ENCODE assay signal across 1 cellular context in the genomic region with DNA sequence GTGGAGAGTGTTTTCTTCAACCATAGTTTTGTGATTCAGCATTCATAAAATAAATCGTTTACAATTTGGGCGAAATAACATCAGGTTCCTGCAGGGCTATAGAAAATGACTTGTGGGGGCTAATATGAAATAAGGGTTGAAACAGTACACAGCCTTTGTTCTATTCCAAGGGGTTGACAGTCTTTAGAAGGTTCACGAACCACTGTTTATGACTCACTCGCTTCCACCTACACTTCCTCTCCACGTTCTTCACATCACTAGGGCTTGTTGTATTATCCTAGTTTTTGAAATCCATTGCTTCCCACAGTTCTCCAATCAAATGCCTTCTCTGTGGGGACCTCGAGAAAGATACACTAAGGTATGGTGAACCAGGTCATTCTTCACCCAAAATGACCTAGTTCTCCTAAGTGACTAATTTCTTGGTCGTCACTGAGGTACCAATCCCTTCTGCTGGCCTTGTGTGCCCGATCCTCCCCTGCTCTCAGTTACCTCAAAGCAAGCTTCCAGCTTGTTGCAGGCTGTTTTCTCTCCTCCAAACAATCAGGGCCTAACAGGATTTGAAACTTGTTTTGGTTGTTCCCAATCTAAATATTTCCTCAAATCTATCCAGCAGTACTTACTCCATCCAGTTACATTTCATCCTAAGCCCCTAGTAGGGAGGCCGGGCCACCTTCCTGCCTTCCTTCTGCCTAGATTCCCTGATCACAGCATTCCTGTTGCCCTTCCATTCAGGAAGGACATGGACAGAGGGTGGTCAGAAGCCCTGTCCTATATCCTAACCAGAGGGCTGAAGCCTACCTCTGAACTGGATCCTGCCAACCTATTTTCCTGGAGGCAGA.
TF ChIP-seq lines count a peak whose summit lies in the region.

No MANE protein-coding gene starts in this region.

TF ChIP-seq in HCT116, 20 proteins besides CTCF, POLR2A, EP300 and RAD21 (continued from another document):
- TF ChIP-seq, protein P1, sequence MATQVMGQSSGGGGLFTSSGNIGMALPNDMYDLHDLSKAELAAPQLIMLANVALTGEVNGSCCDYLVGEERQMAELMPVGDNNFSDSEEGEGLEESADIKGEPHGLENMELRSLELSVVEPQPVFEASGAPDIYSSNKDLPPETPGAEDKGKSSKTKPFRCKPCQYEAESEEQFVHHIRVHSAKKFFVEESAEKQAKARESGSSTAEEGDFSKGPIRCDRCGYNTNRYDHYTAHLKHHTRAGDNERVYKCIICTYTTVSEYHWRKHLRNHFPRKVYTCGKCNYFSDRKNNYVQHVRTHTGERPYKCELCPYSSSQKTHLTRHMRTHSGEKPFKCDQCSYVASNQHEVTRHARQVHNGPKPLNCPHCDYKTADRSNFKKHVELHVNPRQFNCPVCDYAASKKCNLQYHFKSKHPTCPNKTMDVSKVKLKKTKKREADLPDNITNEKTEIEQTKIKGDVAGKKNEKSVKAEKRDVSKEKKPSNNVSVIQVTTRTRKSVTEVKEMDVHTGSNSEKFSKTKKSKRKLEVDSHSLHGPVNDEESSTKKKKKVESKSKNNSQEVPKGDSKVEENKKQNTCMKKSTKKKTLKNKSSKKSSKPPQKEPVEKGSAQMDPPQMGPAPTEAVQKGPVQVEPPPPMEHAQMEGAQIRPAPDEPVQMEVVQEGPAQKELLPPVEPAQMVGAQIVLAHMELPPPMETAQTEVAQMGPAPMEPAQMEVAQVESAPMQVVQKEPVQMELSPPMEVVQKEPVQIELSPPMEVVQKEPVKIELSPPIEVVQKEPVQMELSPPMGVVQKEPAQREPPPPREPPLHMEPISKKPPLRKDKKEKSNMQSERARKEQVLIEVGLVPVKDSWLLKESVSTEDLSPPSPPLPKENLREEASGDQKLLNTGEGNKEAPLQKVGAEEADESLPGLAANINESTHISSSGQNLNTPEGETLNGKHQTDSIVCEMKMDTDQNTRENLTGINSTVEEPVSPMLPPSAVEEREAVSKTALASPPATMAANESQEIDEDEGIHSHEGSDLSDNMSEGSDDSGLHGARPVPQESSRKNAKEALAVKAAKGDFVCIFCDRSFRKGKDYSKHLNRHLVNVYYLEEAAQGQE (IDR thresholded peaks at IDR 0.05; ENCODE audit: low read depth): no peak
- no peak for TF ChIP-seq JUND (IDR thresholded peaks at IDR 0.05)
- no peak for TF ChIP-seq ZNF274 (IDR thresholded peaks at IDR 0.05; ENCODE audit: low read depth, low read length)
- TF ChIP-seq, protein P2, sequence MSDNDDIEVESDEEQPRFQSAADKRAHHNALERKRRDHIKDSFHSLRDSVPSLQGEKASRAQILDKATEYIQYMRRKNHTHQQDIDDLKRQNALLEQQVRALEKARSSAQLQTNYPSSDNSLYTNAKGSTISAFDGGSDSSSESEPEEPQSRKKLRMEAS (IDR thresholded peaks at IDR 0.05): no peak
- no peak for TF ChIP-seq CEBPB (IDR thresholded peaks at IDR 0.05; ENCODE audit: low read depth)
- no peak for TF ChIP-seq EZH2 (IDR thresholded peaks at IDR 0.05)
- no peak for TF ChIP-seq SRF (IDR thresholded peaks at IDR 0.05; ENCODE audit: low read depth)
- TF ChIP-seq FOSL1 (IDR thresholded peaks at IDR 0.05; ENCODE audit: low read depth): no peak
- no peak for TF ChIP-seq SIN3A (IDR thresholded peaks at IDR 0.05; ENCODE audit: low read depth)
- TF ChIP-seq POLR2AphosphoS5 (IDR thresholded peaks at IDR 0.05; ENCODE audit: low read depth, low read length): no peak
- no peak for TF ChIP-seq SP1 (IDR thresholded peaks at IDR 0.05; ENCODE audit: low read depth)
